ENCODE assay signal across 1 cellular context in the genomic region with DNA sequence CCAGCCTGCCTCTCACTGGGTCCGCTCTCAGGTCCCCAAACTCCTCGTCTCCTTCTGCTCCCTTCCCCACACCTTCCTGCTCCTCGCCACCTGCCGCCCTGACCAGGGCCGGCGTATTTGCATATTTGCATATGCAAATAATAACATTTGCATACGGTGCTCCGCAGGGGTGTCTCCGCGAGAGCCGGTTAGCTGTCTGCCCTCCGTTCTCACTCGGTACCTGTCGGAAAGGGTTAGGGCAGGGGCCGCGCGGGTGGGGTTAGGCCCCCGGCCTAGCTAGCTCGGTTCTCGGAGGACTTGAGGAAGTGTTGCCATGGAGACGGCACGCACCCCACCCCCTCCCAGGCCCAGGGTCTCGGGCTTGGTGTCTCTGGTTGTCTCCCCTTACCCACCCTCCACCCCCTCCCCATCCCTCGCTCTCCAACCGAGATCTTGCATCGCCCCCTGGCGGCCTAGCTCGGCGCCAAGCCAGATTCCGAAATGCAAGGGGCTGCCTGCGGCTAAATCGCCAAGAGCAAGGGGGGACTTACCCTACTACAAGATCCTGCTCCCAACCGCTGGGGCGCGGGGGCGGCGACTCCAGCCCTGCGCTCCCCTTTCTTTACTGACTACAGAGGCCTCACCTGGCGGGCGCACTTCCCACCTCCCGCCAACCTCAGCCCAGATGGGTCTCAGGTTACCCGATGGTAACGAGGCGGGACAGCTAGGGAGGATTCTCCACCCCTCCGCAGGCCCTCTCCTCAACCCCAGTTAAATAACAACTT.
TF ChIP-seq lines count a peak whose summit lies in the region.

No MANE protein-coding gene starts in this region.

TF ChIP-seq in K562, 482 proteins besides CTCF, POLR2A, EP300 and RAD21 (continued from another document and continues in another):
- TF ChIP-seq DPF2 (IDR thresholded peaks at IDR 0.05) (no peak), NFIC (IDR thresholded peaks at IDR 0.05) (no peak), ZNF79 (CRISPR knock-in tag; IDR thresholded peaks at IDR 0.05; ENCODE audit: low read depth) (no peak), NRF1 (conservative IDR thresholded peaks at IDR 0.05 in 1 of 2, IDR thresholded peaks at IDR 0.05 in 1 of 2) (peak; percentile 18 to 34; a peak in 1 of 4 replicates), NFATC3 (IDR thresholded peaks at IDR 0.05) (no peak), BRD9 (IDR thresholded peaks at IDR 0.05; ENCODE audit: low read depth, partially characterized antibody) (no peak), HMG20B (CRISPR knock-in tag; IDR thresholded peaks at IDR 0.05) (no peak), CEBPB (tag; IDR thresholded peaks at IDR 0.05) (no peak), ZKSCAN1 (IDR thresholded peaks at IDR 0.05; ENCODE audit: low read depth, low read length) (no peak), STAG1 (CRISPR knock-in tag; IDR thresholded peaks at IDR 0.05; ENCODE audit: borderline replicate concordance) (no peak), ZNF830 (CRISPR knock-in tag; IDR thresholded peaks at IDR 0.05) (no peak), SMAD1 (IDR thresholded peaks at IDR 0.05; ENCODE audit: low read depth, low read length, partially characterized antibody) (no peak), FOS (IDR thresholded peaks at IDR 0.05; ENCODE audit: extremely low read depth, insufficient read length) (no peak), ZBTB26 (CRISPR knock-in tag; IDR thresholded peaks at IDR 0.05) (no peak), ZNF134 (CRISPR knock-in tag; conservative IDR thresholded peaks at IDR 0.05) (no peak), NBN (IDR thresholded peaks at IDR 0.05; ENCODE audit: low read depth) (0 out of 2 replicates have a peak, but pooled peaks have one; percentile 32), NCOR1 (IDR thresholded peaks at IDR 0.05) (no peak), RAD51 (IDR thresholded peaks at IDR 0.05; ENCODE audit: borderline replicate concordance, low read depth) (no peak), EGR1 (conservative IDR thresholded peaks at IDR 0.05) (0 out of 2 replicates have a peak, but pooled peaks have one; percentile 24), LARP7 (IDR thresholded peaks at IDR 0.05) (no peak), ZNF143 (CRISPR knock-in tag; IDR thresholded peaks at IDR 0.05) (peak; percentile 22; the same call in 1 of the 2 replicates), ZNF57 (CRISPR knock-in tag; IDR thresholded peaks at IDR 0.05) (no peak), ZNF589 (CRISPR knock-in tag; IDR thresholded peaks at IDR 0.05; ENCODE audit: low read depth) (no peak), SLC30A9 (CRISPR knock-in tag; IDR thresholded peaks at IDR 0.05) (no peak), PTRF (tag; IDR thresholded peaks at IDR 0.05) (no peak), NELFE (IDR thresholded peaks at IDR 0.05; ENCODE audit: insufficient read depth, insufficient read length) (no peak), NR1H2 (CRISPR knock-in tag; IDR thresholded peaks at IDR 0.05) (no peak), HMGXB4 (CRISPR knock-in tag; IDR thresholded peaks at IDR 0.05) (no peak), ZNF12 (CRISPR knock-in tag; IDR thresholded peaks at IDR 0.05) (no peak), HNRNPLL (IDR thresholded peaks at IDR 0.05; ENCODE audit: low read depth, low read length, poor library complexity, severe bottlenecking) (no peak), BCLAF1 (IDR thresholded peaks at IDR 0.05; ENCODE audit: borderline replicate concordance in 1 of 2, control insufficient read depth in 1 of 2, low read depth in 2 of 2, low read length in 1 of 2) (no peak), NR3C1 (CRISPR knock-in tag; IDR thresholded peaks at IDR 0.05) (no peak), TEAD1 (CRISPR knock-in tag; IDR thresholded peaks at IDR 0.05) (peak in 1 of 2 experiments; percentile 55; a peak in 1 of 4 replicates)
- TF ChIP-seq, protein P1, sequence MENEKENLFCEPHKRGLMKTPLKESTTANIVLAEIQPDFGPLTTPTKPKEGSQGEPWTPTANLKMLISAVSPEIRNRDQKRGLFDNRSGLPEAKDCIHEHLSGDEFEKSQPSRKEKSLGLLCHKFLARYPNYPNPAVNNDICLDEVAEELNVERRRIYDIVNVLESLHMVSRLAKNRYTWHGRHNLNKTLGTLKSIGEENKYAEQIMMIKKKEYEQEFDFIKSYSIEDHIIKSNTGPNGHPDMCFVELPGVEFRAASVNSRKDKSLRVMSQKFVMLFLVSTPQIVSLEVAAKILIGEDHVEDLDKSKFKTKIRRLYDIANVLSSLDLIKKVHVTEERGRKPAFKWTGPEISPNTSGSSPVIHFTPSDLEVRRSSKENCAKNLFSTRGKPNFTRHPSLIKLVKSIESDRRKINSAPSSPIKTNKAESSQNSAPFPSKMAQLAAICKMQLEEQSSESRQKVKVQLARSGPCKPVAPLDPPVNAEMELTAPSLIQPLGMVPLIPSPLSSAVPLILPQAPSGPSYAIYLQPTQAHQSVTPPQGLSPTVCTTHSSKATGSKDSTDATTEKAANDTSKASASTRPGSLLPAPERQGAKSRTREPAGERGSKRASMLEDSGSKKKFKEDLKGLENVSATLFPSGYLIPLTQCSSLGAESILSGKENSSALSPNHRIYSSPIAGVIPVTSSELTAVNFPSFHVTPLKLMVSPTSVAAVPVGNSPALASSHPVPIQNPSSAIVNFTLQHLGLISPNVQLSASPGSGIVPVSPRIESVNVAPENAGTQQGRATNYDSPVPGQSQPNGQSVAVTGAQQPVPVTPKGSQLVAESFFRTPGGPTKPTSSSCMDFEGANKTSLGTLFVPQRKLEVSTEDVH (IDR thresholded peaks at IDR 0.05; ENCODE audit: low read depth, partially characterized antibody), result no peak
- TF ChIP-seq, protein P2, sequence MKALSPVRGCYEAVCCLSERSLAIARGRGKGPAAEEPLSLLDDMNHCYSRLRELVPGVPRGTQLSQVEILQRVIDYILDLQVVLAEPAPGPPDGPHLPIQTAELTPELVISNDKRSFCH (CRISPR knock-in tag; IDR thresholded peaks at IDR 0.05), result no peak
- TF ChIP-seq, protein P2 (tag; IDR thresholded peaks at IDR 0.05), result no peak
- TF ChIP-seq, protein P3, sequence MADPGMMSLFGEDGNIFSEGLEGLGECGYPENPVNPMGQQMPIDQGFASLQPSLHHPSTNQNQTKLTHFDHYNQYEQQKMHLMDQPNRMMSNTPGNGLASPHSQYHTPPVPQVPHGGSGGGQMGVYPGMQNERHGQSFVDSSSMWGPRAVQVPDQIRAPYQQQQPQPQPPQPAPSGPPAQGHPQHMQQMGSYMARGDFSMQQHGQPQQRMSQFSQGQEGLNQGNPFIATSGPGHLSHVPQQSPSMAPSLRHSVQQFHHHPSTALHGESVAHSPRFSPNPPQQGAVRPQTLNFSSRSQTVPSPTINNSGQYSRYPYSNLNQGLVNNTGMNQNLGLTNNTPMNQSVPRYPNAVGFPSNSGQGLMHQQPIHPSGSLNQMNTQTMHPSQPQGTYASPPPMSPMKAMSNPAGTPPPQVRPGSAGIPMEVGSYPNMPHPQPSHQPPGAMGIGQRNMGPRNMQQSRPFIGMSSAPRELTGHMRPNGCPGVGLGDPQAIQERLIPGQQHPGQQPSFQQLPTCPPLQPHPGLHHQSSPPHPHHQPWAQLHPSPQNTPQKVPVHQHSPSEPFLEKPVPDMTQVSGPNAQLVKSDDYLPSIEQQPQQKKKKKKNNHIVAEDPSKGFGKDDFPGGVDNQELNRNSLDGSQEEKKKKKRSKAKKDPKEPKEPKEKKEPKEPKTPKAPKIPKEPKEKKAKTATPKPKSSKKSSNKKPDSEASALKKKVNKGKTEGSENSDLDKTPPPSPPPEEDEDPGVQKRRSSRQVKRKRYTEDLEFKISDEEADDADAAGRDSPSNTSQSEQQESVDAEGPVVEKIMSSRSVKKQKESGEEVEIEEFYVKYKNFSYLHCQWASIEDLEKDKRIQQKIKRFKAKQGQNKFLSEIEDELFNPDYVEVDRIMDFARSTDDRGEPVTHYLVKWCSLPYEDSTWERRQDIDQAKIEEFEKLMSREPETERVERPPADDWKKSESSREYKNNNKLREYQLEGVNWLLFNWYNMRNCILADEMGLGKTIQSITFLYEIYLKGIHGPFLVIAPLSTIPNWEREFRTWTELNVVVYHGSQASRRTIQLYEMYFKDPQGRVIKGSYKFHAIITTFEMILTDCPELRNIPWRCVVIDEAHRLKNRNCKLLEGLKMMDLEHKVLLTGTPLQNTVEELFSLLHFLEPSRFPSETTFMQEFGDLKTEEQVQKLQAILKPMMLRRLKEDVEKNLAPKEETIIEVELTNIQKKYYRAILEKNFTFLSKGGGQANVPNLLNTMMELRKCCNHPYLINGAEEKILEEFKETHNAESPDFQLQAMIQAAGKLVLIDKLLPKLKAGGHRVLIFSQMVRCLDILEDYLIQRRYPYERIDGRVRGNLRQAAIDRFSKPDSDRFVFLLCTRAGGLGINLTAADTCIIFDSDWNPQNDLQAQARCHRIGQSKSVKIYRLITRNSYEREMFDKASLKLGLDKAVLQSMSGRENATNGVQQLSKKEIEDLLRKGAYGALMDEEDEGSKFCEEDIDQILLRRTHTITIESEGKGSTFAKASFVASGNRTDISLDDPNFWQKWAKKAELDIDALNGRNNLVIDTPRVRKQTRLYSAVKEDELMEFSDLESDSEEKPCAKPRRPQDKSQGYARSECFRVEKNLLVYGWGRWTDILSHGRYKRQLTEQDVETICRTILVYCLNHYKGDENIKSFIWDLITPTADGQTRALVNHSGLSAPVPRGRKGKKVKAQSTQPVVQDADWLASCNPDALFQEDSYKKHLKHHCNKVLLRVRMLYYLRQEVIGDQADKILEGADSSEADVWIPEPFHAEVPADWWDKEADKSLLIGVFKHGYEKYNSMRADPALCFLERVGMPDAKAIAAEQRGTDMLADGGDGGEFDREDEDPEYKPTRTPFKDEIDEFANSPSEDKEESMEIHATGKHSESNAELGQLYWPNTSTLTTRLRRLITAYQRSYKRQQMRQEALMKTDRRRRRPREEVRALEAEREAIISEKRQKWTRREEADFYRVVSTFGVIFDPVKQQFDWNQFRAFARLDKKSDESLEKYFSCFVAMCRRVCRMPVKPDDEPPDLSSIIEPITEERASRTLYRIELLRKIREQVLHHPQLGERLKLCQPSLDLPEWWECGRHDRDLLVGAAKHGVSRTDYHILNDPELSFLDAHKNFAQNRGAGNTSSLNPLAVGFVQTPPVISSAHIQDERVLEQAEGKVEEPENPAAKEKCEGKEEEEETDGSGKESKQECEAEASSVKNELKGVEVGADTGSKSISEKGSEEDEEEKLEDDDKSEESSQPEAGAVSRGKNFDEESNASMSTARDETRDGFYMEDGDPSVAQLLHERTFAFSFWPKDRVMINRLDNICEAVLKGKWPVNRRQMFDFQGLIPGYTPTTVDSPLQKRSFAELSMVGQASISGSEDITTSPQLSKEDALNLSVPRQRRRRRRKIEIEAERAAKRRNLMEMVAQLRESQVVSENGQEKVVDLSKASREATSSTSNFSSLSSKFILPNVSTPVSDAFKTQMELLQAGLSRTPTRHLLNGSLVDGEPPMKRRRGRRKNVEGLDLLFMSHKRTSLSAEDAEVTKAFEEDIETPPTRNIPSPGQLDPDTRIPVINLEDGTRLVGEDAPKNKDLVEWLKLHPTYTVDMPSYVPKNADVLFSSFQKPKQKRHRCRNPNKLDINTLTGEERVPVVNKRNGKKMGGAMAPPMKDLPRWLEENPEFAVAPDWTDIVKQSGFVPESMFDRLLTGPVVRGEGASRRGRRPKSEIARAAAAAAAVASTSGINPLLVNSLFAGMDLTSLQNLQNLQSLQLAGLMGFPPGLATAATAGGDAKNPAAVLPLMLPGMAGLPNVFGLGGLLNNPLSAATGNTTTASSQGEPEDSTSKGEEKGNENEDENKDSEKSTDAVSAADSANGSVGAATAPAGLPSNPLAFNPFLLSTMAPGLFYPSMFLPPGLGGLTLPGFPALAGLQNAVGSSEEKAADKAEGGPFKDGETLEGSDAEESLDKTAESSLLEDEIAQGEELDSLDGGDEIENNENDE (IDR thresholded peaks at IDR 0.05; ENCODE audit: low read depth, low read length), result no peak
- TF ChIP-seq, protein P4, sequence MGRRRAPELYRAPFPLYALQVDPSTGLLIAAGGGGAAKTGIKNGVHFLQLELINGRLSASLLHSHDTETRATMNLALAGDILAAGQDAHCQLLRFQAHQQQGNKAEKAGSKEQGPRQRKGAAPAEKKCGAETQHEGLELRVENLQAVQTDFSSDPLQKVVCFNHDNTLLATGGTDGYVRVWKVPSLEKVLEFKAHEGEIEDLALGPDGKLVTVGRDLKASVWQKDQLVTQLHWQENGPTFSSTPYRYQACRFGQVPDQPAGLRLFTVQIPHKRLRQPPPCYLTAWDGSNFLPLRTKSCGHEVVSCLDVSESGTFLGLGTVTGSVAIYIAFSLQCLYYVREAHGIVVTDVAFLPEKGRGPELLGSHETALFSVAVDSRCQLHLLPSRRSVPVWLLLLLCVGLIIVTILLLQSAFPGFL (CRISPR knock-in tag; IDR thresholded peaks at IDR 0.05), result no peak
